Comparison of ENCODE assay signal across 11 cellular contexts in the genomic region with DNA sequence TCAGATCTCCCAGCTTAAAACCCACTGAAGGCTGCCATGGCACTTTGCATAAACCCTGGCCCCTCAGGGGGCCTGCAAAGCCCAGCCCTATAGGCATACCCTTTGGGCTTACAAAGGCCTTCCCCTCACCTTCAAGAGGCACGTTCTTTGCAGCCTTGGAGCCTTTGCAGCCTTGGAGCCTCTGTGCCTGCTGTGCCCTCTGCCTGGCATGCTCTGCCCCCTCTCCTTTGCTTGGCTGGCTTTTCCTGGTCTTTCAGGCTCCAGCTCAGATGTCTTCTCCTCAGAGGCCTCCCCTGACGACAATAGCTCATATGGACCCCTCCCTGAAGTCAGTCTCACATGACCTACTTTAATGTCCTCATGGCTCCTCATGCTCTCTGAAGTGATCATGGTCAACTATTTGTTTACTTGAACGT.
DNase-seq lines count a peak whose midpoint lies in the region; ATAC-seq and TF ChIP-seq lines count a peak whose summit lies in the region.
"Had no signal": no experiment of that assay in that cellular context is flagged by ENCODE, and none has a peak within 500 bp of the region (broad histone marks: within the 10 kb centered on the region; RNA-seq: fewer than 3 reads in every experiment).

No MANE protein-coding gene starts in this region.

- peak overlapping the region; percentile 33 for H3K18ac ChIP-seq in mesendoderm (ENCODE audit: low read length)

- DNase-seq in activated naive CD8-positive, alpha-beta T cell treated with anti-CD3 and anti-CD28 coated beads for 36 hours = no peak
- DNase-seq in WERI-Rb-1 (no peak), mesendoderm (no peak), tibial nerve (ENCODE audit: low spot score in 2 of 2) (no peak), iPS-NIHi7 (ENCODE audit: extremely low spot score) (no peak), EL (no peak)
- DNase-seq: activated CD8-positive, alpha-beta T cell treated with anti-CD3 and anti-CD28 coated beads, Interleukin-2, amount 10 ng/mL, durations not matched to agents 7 days and 5 days; NCI-H2107; stimulated activated CD4-positive, alpha-beta T cell treated with anti-CD3 and anti-CD28 coated beads, Interleukin-15, amount 100 ng/mL, for 24 hours had no signal

- H4K5ac ChIP-seq in mesendoderm (ENCODE audit: low read length) = peak overlapping the region; percentile 59

- no peaks in the 10 kb centered on the region for H3K79me1 ChIP-seq in mesendoderm (ENCODE audit: low read length)

- H3K4me1 Mint-ChIP-seq in activated naive CD8-positive, alpha-beta T cell (ENCODE audit: low read depth) = peaks cover 42% of the 10 kb centered on the region
- H3K4me1 Mint-ChIP-seq in activated naive CD8-positive, alpha-beta T cell treated with anti-CD3 and anti-CD28 coated beads for 36 hours = peaks cover 25% of the 10 kb centered on the region

- H3K4me1 ChIP-seq in mesendoderm (ENCODE audit: control insufficient read depth, low read depth, low read length) (peaks cover 27% of the 10 kb centered on the region), tibial nerve (peaks cover 0 to 44% (median 36%) of the 10 kb centered on the region in 4 donors)

- TF ChIP-seq EP300 in tibial nerve (IDR thresholded peaks at IDR 0.05) = no peak

- no peak for TF ChIP-seq CTCF in WERI-Rb-1 (IDR thresholded peaks at IDR 0.05; ENCODE audit: low read depth, low read length)
- no peak for TF ChIP-seq CTCF in tibial nerve (IDR thresholded peaks at IDR 0.05)

- H3K36me3 ChIP-seq in WERI-Rb-1 = no peaks in the 10 kb centered on the region
- H3K36me3 ChIP-seq in mesendoderm (ENCODE audit: control insufficient read depth, insufficient read depth, low read length) = no peaks in the 10 kb centered on the region
- H3K36me3 ChIP-seq in tibial nerve = no peaks in the 10 kb centered on the region

- no peak for ATAC-seq in HG02970 (IDR thresholded peaks at IDR 0.05; ENCODE audit: low FRiP score, unreplicated experiment)
- ATAC-seq: activated CD8-positive, alpha-beta T cell treated with anti-CD3 and anti-CD28 coated beads, Interleukin-2, amount 10 ng/mL, durations not matched to agents 7 days and 5 days had no signal

- no peak overlapping the region for H4K8ac ChIP-seq in mesendoderm (ENCODE audit: low read depth, low read length)

- TF ChIP-seq POLR2A in tibial nerve (IDR thresholded peaks at IDR 0.05) = no peak

- peak overlapping the region; percentile 84 for H2BK5ac ChIP-seq in mesendoderm (ENCODE audit: low read length)

- H3K4ac ChIP-seq in mesendoderm (ENCODE audit: low read depth, low read length) = peak overlapping the region; percentile 95

- H3K56ac ChIP-seq in mesendoderm (ENCODE audit: low read length) = peak overlapping the region; percentile 79

- H3K27ac ChIP-seq in WERI-Rb-1 = peak overlapping the region; percentile 97
- peak overlapping the region; percentile 97 for H3K27ac ChIP-seq in mesendoderm (ENCODE audit: low read depth, low read length)
- H3K27ac ChIP-seq in tibial nerve = peak overlapping the region in 3 of 4 donors; percentile 67 to 89 (median 87)

- peak overlapping the region; percentile 46 for H3K4me3 Mint-ChIP-seq in activated naive CD8-positive, alpha-beta T cell
- H3K4me3 Mint-ChIP-seq in activated naive CD8-positive, alpha-beta T cell treated with anti-CD3 and anti-CD28 coated beads for 36 hours = no peak overlapping the region
- H3K4me3 Mint-ChIP-seq: activated CD8-positive, alpha-beta T cell treated with anti-CD3 and anti-CD28 coated beads, Interleukin-2, amount 10 ng/mL, durations not matched to agents 7 days and 5 days had no signal

- no peaks in the 10 kb centered on the region for H3K9me3 Mint-ChIP-seq in activated naive CD8-positive, alpha-beta T cell (ENCODE audit: low read depth)
- H3K9me3 Mint-ChIP-seq in activated naive CD8-positive, alpha-beta T cell treated with anti-CD3 and anti-CD28 coated beads for 36 hours = no peaks in the 10 kb centered on the region

- peak overlapping the region; percentile 19 for H3K4me2 ChIP-seq in mesendoderm (ENCODE audit: low read length)

- H3K9me3 ChIP-seq in WERI-Rb-1 (ENCODE audit: severe bottlenecking) (no peaks in the 10 kb centered on the region), tibial nerve (no peaks in the 10 kb centered on the region)

- H3K23ac ChIP-seq in mesendoderm (ENCODE audit: low read length) = peak overlapping the region; percentile 48

- no peaks in the 10 kb centered on the region for H3K36me3 Mint-ChIP-seq in activated naive CD8-positive, alpha-beta T cell
- no peaks in the 10 kb centered on the region for H3K36me3 Mint-ChIP-seq in activated naive CD8-positive, alpha-beta T cell treated with anti-CD3 and anti-CD28 coated beads for 36 hours

- peak overlapping the region; percentile 18 for H2BK120ac ChIP-seq in mesendoderm (ENCODE audit: low read depth, low read length)

- peak overlapping the region; percentile 82 for H2AK5ac ChIP-seq in mesendoderm (ENCODE audit: low read length)

- H3K27me3 ChIP-seq in WERI-Rb-1 (ENCODE audit: insufficient read depth, low read depth, severe bottlenecking) (no peaks in the 10 kb centered on the region), mesendoderm (ENCODE audit: insufficient read depth, low read length, poor library complexity) (no peaks in the 10 kb centered on the region), tibial nerve (peaks cover 0 to 5% of the 10 kb centered on the region in 2 donors)

- H3K9ac ChIP-seq in mesendoderm (ENCODE audit: low read length) = peak overlapping the region; percentile 53

- H2BK15ac ChIP-seq in mesendoderm (replicated peaks; ENCODE audit: low read depth) = no peak overlapping the region

- H3K4me3 ChIP-seq in WERI-Rb-1 (ENCODE audit: low read depth, low read length) (peak overlapping the region; percentile 70), mesendoderm (ENCODE audit: low read length) (no peak overlapping the region), tibial nerve (no peak overlapping the region)

- no peaks in the 10 kb centered on the region for H3K27me3 Mint-ChIP-seq in activated naive CD8-positive, alpha-beta T cell
- H3K27me3 Mint-ChIP-seq in activated naive CD8-positive, alpha-beta T cell treated with anti-CD3 and anti-CD28 coated beads for 36 hours = no peaks in the 10 kb centered on the region

- peak overlapping the region; percentile 64 for H3K27ac Mint-ChIP-seq in activated naive CD8-positive, alpha-beta T cell
- H3K27ac Mint-ChIP-seq in activated naive CD8-positive, alpha-beta T cell treated with anti-CD3 and anti-CD28 coated beads for 36 hours = no peak overlapping the region
- H3K27ac Mint-ChIP-seq: activated CD8-positive, alpha-beta T cell treated with anti-CD3 and anti-CD28 coated beads, Interleukin-2, amount 10 ng/mL, durations not matched to agents 7 days and 5 days had no signal

- no CpG with 5 or more reads among the region's 3 CpGs for WGBS in mesendoderm (ENCODE audit: extremely low coverage, insufficient coverage, low lambda C conversion rate)
- WGBS in tibial nerve, 2 donors = 47 to 50% methylated on average over 3 of the region's 3 CpGs

- no peaks in the 10 kb centered on the region for H3K79me2 ChIP-seq in mesendoderm (ENCODE audit: control insufficient read depth, insufficient read depth, low read length)
